Comparison of ENCODE assay signal across 9 cellular contexts in the genomic region with DNA sequence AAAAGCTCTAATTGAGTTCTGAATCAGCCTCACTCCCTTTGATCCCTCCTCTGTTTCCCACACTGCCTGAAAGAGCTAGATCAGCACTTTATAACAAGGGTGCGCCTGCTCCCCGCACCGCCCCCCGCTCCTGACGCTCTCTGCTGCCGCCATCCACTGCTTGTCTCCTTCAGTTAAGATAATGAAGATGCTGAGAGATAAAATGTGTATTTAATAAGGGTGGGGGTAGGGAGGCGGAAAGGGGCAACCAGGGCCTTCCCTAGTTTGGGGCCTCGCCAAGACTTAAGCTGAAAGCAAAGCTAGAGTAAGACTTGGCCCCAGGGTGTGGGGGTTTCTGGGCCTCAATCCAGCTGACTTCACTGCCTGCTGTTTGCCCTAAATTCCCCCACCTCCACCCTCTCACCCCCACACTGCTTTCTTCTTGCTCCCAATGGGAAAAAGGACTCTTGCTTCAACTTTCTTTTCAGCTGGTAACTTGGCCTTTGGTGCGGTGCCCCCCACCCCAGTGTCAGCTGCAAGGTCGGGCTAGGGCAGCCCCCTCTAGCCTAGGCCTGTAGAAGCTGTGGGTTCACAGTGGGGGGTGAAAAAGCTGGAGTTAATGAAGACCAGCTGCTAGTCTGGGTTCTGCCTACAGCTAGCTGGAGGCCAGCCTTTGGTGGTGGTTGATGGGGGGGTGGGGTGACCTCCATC. TPM values are rescaled to one million over a fixed set of nuclear protein-coding genes. Genes with fewer than 3 reads are reported as not detected.
DNase-seq lines count a peak whose midpoint lies in the region; ATAC-seq, FAIRE-seq and TF ChIP-seq lines count a peak whose summit lies in the region.
"Had no signal": no experiment of that assay in that cellular context is flagged by ENCODE, and none has a peak within 500 bp of the region (broad histone marks: within the 10 kb centered on the region; RNA-seq: fewer than 3 reads in every experiment).

No MANE protein-coding gene starts in this region.

- H3K4me1 ChIP-seq in foreskin keratinocyte, result peaks cover 57% of the 10 kb centered on the region
- peaks cover 61 to 94% (median 78%) of the 10 kb centered on the region in 6 donors for H3K4me1 ChIP-seq in spleen

- peaks cover 9% of the 10 kb centered on the region for H3K36me3 ChIP-seq in SK-N-MC (ENCODE audit: insufficient read depth, low read length)
- H3K36me3 ChIP-seq in spleen, result no peaks in the 10 kb centered on the region

- TF ChIP-seq POLR2A in spleen (IDR thresholded peaks at IDR 0.05), result no peak

- H3K27me3 ChIP-seq in foreskin keratinocyte (no peaks in the 10 kb centered on the region), spleen (replicated peaks in 1 of 7) (no peaks in the 10 kb centered on the region)

- TF ChIP-seq CTCF in foreskin keratinocyte (conservative IDR thresholded peaks at IDR 0.05), result no peak
- TF ChIP-seq CTCF in spleen (IDR thresholded peaks at IDR 0.05 in 8 of 11, conservative IDR thresholded peaks at IDR 0.05 in 3 of 11), result no peak

- peak overlapping the region; percentile 91 for H3K4me3 ChIP-seq in SK-N-MC
- H3K4me3 ChIP-seq in spleen, result peak overlapping the region in 1 of 8 donors; percentile 10

- WGBS in spleen, 5 donors, result 55 to 65% (median 62%) methylated on average over 10 of the region's 10 CpGs

- DNase-seq in NCI-H2107 treated with DMSO at 0.1 percent for 48 hours (lab: John Stamatoyannopoulos, UW; ENCODE audit: unreplicated experiment), result peak; percentile 82
- DNase-seq in NCI-H2107 (lab: John Stamatoyannopoulos, UW), result no peak
- peak; percentile 100 for DNase-seq in SK-N-MC (ENCODE audit: low read depth, low spot score)
- no peak for DNase-seq in foreskin keratinocyte
- peak; percentile 81 for DNase-seq in spleen
- DNase-seq in HTR-8/SVneo (ENCODE audit: insufficient read length, low spot score), result no peak
- DNase-seq: AML-193 had no signal

- FAIRE-seq in HTR-8/SVneo (lab: Jason Lieb, UNC), result no peak

- peak overlapping the region; percentile 84 for H3K9ac ChIP-seq in SK-N-MC (ENCODE audit: insufficient read length)

- peak overlapping the region; percentile 99 for H3K27ac ChIP-seq in SK-N-MC
- no peak overlapping the region for H3K27ac ChIP-seq in foreskin keratinocyte
- peak overlapping the region; percentile 16 to 89 (median 84) for H3K27ac ChIP-seq in spleen

- ATAC-seq in foreskin keratinocyte (peak; percentile 29), GM21360 (IDR thresholded peaks at IDR 0.05; ENCODE audit: unreplicated experiment) (no peak), GM21526 (IDR thresholded peaks at IDR 0.05; ENCODE audit: low FRiP score, unreplicated experiment) (no peak)

- intact Hi-C loops in spleen (cut with DNase I; ENCODE audit: low total_unique reads), result loop anchor here (10.0 kb wide), 1 partner anchor 228 kb away; no protein-coding TSS in a partner anchor

- H3K9me3 ChIP-seq in SK-N-MC (ENCODE audit: low read depth, low read length), result no peaks in the 10 kb centered on the region
- no peaks in the 10 kb centered on the region for H3K9me3 ChIP-seq in spleen

RNA-seq across cellular contexts. Expression of a gene that starts 1.8 kb away (rescaled TPM):
- total RNA-seq in foreskin keratinocyte, result 26.4 and 28.4 TPM in 2 replicates
- polyA plus RNA-seq in foreskin keratinocyte, result 21.6 and 22.4 TPM in 2 replicates
- 10 to 100 TPM; 56.6 to 95.1 (median 71.2) TPM for total RNA-seq in spleen
- polyA plus RNA-seq in spleen, result 10 to 100 TPM; 13.3 to 28.3 (median 14.8) TPM

RNA-seq across cellular contexts. Expression of a gene that starts 19.5 kb away (rescaled TPM):
- total RNA-seq in foreskin keratinocyte (60.7 and 68.9 TPM in 2 replicates), spleen (10 to 100 TPM in 2 of 7 donors, 1 to 10 TPM in 5; 4.2 to 11.6 (median 5.7) TPM)
- polyA plus RNA-seq in foreskin keratinocyte (31.9 and 41.0 TPM in 2 replicates), spleen (1 to 10 TPM; 1.2 to 4.8 (median 4.1) TPM)

RNA-seq across cellular contexts. Expression of a gene that starts 57.4 kb away (rescaled TPM):
- total RNA-seq in foreskin keratinocyte, result not detected in 2 replicates
- not detected in 2 replicates for polyA plus RNA-seq in foreskin keratinocyte
- total RNA-seq in spleen, result 10 to 100 TPM in 4 of 7 donors, 1 to 10 TPM in 3; 7.3 to 15.0 (median 10.4) TPM
- polyA plus RNA-seq in spleen, result 1 to 10 TPM in 1 of 3 donors, under 1 TPM in 2; 0.20 to 1.1 (median 0.33) TPM

Comparison
In these comparisons a context has a peak if more than half of its experiments do, and no peak if none do; other contexts are left out.
1. DNase-seq: peak in NCI-H2107 treated with DMSO at 0.1 percent for 48 hours (single experiment), SK-N-MC (single experiment) and spleen (single experiment); none in NCI-H2107 (single experiment), foreskin keratinocyte (0 of 2) and HTR-8/SVneo (single experiment).